ENCODE assay signal across 8 cellular contexts in genomic region chr6:130517444-130517931, GRCh38.
DNase-seq lines count a peak whose midpoint lies in the region; ATAC-seq and TF ChIP-seq lines count a peak whose summit lies in the region.

No MANE protein-coding gene starts in this region.

- peaks cover 62% of the 10 kb centered on the region for H3K4me1 Mint-ChIP-seq in activated naive CD8-positive, alpha-beta T cell (ENCODE audit: low read depth)

- no peak for TF ChIP-seq CTCF in GM10266 (IDR thresholded peaks at IDR 0.05; ENCODE audit: control insufficient read depth, insufficient read depth, low read depth, missing control alignments)
- TF ChIP-seq CTCF in WERI-Rb-1 (IDR thresholded peaks at IDR 0.05; ENCODE audit: low read depth, low read length), result no peak
- no peak for TF ChIP-seq CTCF in BE2C (IDR thresholded peaks at IDR 0.05; ENCODE audit: low read depth, low read length)

- H3K27me3 Mint-ChIP-seq in activated naive CD8-positive, alpha-beta T cell, result no peaks in the 10 kb centered on the region

- H3K4me3 Mint-ChIP-seq in activated naive CD8-positive, alpha-beta T cell, result no peak overlapping the region

- H3K4me1 ChIP-seq in BE2C, result no peaks in the 10 kb centered on the region

- H3K4me3 ChIP-seq in WERI-Rb-1 (ENCODE audit: low read depth, low read length) (no peak overlapping the region), BE2C (ENCODE audit: low read depth, low read length) (no peak overlapping the region)

- peaks cover 5% of the 10 kb centered on the region for H3K36me3 Mint-ChIP-seq in activated naive CD8-positive, alpha-beta T cell

- H3K9me3 ChIP-seq in WERI-Rb-1 (ENCODE audit: severe bottlenecking) (no peaks in the 10 kb centered on the region), BE2C (no peaks in the 10 kb centered on the region; the same call in 1 of the 2 replicates)

- ATAC-seq in GM19463 (IDR thresholded peaks at IDR 0.05; ENCODE audit: unreplicated experiment), result peak; percentile 88
- ATAC-seq in HG03196 (IDR thresholded peaks at IDR 0.05; ENCODE audit: unreplicated experiment), result peak; percentile 85

- peaks cover 8% of the 10 kb centered on the region for H3K9me3 Mint-ChIP-seq in activated naive CD8-positive, alpha-beta T cell (ENCODE audit: low read depth)

- H3K36me3 ChIP-seq in WERI-Rb-1 (no peaks in the 10 kb centered on the region), BE2C (no peaks in the 10 kb centered on the region)

- H3K27ac Mint-ChIP-seq in activated naive CD8-positive, alpha-beta T cell, result peak overlapping the region; percentile 94

- no peak overlapping the region for H3K27ac ChIP-seq in WERI-Rb-1

- no peaks in the 10 kb centered on the region for H3K27me3 ChIP-seq in WERI-Rb-1 (ENCODE audit: insufficient read depth, low read depth, severe bottlenecking)
- H3K27me3 ChIP-seq in BE2C, result no peaks in the 10 kb centered on the region

- DNase-seq in GM10266 (ENCODE audit: extremely low spot score) (peak; percentile 55), NCI-H446 (lab: John Stamatoyannopoulos, UW) (no peak), WERI-Rb-1 (no peak), BE2C (no peak), NCI-H345 (lab: John Stamatoyannopoulos, UW) (no peak)
